In genomic region chr9:89466451-89467277, GRCh38 we compare ENCODE assay signal across 8 cellular contexts. TPM values are rescaled to one million over a fixed set of nuclear protein-coding genes. Genes with fewer than 3 reads are reported as not detected.
A peak's percentile ranks its signal among the peaks of the same experiment; 100 is the strongest.
DNase-seq lines count a peak whose midpoint lies in the region; ATAC-seq lines count a peak whose summit lies in the region.

No MANE protein-coding gene starts in this region.

- H4K20me1 ChIP-seq in BLaER1 treated with 17β-estradiol and CSF1 and Interleukin-3, amounts not matched to agents 10 nM and 100 nM, result peaks cover 0 to 80% (median 25%) of the 10 kb centered on the region in 11 experiments; a peak in 16 of 22 replicates

- H3K27ac ChIP-seq in BLaER1 treated with 17β-estradiol and CSF1 and Interleukin-3, amounts not matched to agents 10 nM and 100 nM, result peak overlapping the region in 2 of 11 experiments; percentile 15 to 38; a peak in 1 of 22 replicates

- H3K4me2 ChIP-seq in BLaER1 treated with 17β-estradiol and CSF1 and Interleukin-3, amounts not matched to agents 10 nM and 100 nM, result peak overlapping the region in 9 of 11 experiments; percentile 83 to 100 (median 96); a peak in 12 of 22 replicates

- DNase-seq in NCI-H2196 (lab: John Stamatoyannopoulos, UW; ENCODE audit: unreplicated experiment) (no peak), GOT3 (lab: John Stamatoyannopoulos, UW) (no peak), MV-4-11 (lab: John Stamatoyannopoulos, UW) (no peak), NCI-H774 (lab: John Stamatoyannopoulos, UW) (no peak)

- no peak overlapping the region for H3K9ac ChIP-seq in BLaER1 treated with 17β-estradiol and CSF1 and Interleukin-3, amounts not matched to agents 10 nM and 100 nM

- no peak overlapping the region for H3K4me3 ChIP-seq in BLaER1 treated with 17β-estradiol and CSF1 and Interleukin-3, amounts not matched to agents 10 nM and 100 nM

- ATAC-seq in GM19463 (IDR thresholded peaks at IDR 0.05; ENCODE audit: unreplicated experiment) (peak; percentile 66), HG03457 (IDR thresholded peaks at IDR 0.05; ENCODE audit: unreplicated experiment) (peak; percentile 60), esophagus mucosa (peak; percentile 9)

- no peaks in the 10 kb centered on the region for H3K27me3 ChIP-seq in BLaER1 treated with 17β-estradiol and CSF1 and Interleukin-3, amounts not matched to agents 10 nM and 100 nM

- peaks cover 0 to 7% (median 0%) of the 10 kb centered on the region in 11 experiments; a peak in 6 of 22 replicates for H3K36me3 ChIP-seq in BLaER1 treated with 17β-estradiol and CSF1 and Interleukin-3, amounts not matched to agents 10 nM and 100 nM

- peaks cover 65 to 99% (median 96%) of the 10 kb centered on the region in 10 experiments for H3K4me1 ChIP-seq in BLaER1 treated with 17β-estradiol and CSF1 and Interleukin-3, amounts not matched to agents 10 nM and 100 nM

- no peaks in the 10 kb centered on the region for H3K9me3 ChIP-seq in BLaER1 treated with 17β-estradiol and CSF1 and Interleukin-3, amounts not matched to agents 10 nM and 100 nM (replicated peaks in 1 of 11)

RNA-seq across cellular contexts. Expression of gene SEMA4D, which starts 31.2 kb away (rescaled TPM):
- total RNA-seq in esophagus mucosa, result 30.4 TPM

Comparison
In these comparisons a context has a peak if more than half of its experiments do, and no peak if none do; other contexts are left out.
1. ATAC-seq: peak in every context shown above with its lines; median percentile 66 in GM19463; 60 in HG03457; 9 in esophagus mucosa.